8 cellular contexts compared by ENCODE assay signal in the genomic region with DNA sequence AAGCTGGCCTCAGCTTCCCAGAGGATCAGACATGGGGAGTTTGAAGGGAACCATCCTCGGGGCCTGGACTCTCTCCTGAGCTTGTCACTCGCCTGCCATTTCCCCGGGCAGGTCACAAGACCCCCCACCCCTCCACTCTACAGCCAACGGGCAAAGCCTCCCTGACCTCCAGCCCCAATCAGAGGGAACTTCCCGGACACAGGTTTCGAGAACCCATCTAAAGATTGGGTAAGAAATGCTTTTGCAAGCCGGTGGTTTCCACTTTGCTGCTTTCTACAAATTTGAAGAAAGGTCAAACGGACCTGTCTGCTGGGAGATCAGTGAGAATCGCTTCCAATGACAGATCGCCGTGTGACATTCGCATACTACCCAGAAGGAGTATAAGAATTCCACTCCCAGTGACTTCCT.
DNase-seq lines count a peak whose midpoint lies in the region; ATAC-seq and TF ChIP-seq lines count a peak whose summit lies in the region.

No MANE protein-coding gene starts in this region.

- TF ChIP-seq CTCF in NB4 (IDR thresholded peaks at IDR 0.05; ENCODE audit: low read depth, low read length): no peak
- TF ChIP-seq CTCF in fibroblast of pulmonary artery (IDR thresholded peaks at IDR 0.05; ENCODE audit: low read length, missing control alignments): no peak

- DNase-seq in NB4 (ENCODE audit: low read depth): peak; percentile 86
- DNase-seq in fibroblast of pulmonary artery (ENCODE audit: low read depth): peak; percentile 49
- no peak for DNase-seq in midbrain (lab: John Stamatoyannopoulos, UW)
- DNase-seq in SHP77 (lab: John Stamatoyannopoulos, UW): no peak
- no peak for DNase-seq in NCI-H446 (lab: John Stamatoyannopoulos, UW)
- no peak for DNase-seq in ecto neural progenitor cell (ENCODE audit: low spot score)

- no peak for TF ChIP-seq POLR2A in NB4 (IDR thresholded peaks at IDR 0.05; ENCODE audit: extremely low read depth, insufficient read length)

- ATAC-seq in GM18519 (IDR thresholded peaks at IDR 0.05; ENCODE audit: low FRiP score, unreplicated experiment): peak; percentile 22
- ATAC-seq in GM21786 (IDR thresholded peaks at IDR 0.05; ENCODE audit: unreplicated experiment): peak; percentile 28

- H3K4me3 ChIP-seq in NB4 (ENCODE audit: low read depth, low read length) (peak overlapping the region; percentile 47), fibroblast of pulmonary artery (replicated peaks; ENCODE audit: low read depth, low read length) (peak overlapping the region; percentile 31)

Comparison
In these comparisons a context has a peak if more than half of its experiments do, and no peak if none do; other contexts are left out.
1. DNase-seq: peak in NB4 (single experiment) and fibroblast of pulmonary artery (single experiment); none in midbrain (single experiment), SHP77 (0 of 2), NCI-H446 (0 of 2) and ecto neural progenitor cell (single experiment).